Comparison of ENCODE assay signal across 1 cellular context in genomic region chr17:40104570-40105471, GRCh38.
TF ChIP-seq lines count a peak whose summit lies in the region.

No MANE protein-coding gene starts in this region.

TF ChIP-seq in K562, 482 proteins besides CTCF, POLR2A, EP300 and RAD21:
- TF ChIP-seq KDM1A (IDR thresholded peaks at IDR 0.05), result peak in 1 of 2 experiments; percentile 75; a peak in 2 of 4 replicates
- TF ChIP-seq MNT (conservative IDR thresholded peaks at IDR 0.05), result no peak
- TF ChIP-seq WHSC1 (IDR thresholded peaks at IDR 0.05; ENCODE audit: low read length), result no peak
- 0 out of 4 replicates have a peak, but pooled peaks of 1 of the 2 experiments have one; percentile 30 for TF ChIP-seq HDAC1 (IDR thresholded peaks at IDR 0.05)
- TF ChIP-seq MTA1 (IDR thresholded peaks at IDR 0.05; ENCODE audit: borderline replicate concordance), result peak; percentile 51; the same call in 1 of the 2 replicates
- TF ChIP-seq NFYB (IDR thresholded peaks at IDR 0.05; ENCODE audit: extremely low read depth, insufficient read length), result no peak
- TF ChIP-seq MCM3 (IDR thresholded peaks at IDR 0.05), result 0 out of 2 replicates have a peak, but pooled peaks have one; percentile 65
- 0 out of 2 replicates have a peak, but pooled peaks have one; percentile 33 for TF ChIP-seq SMARCA5 (IDR thresholded peaks at IDR 0.05)
- TF ChIP-seq HDAC3 (IDR thresholded peaks at IDR 0.05; ENCODE audit: borderline replicate concordance, partially characterized antibody), result no peak
- TF ChIP-seq EGR1 (conservative IDR thresholded peaks at IDR 0.05), result 0 out of 2 replicates have a peak, but pooled peaks have one; percentile 5
- no peak for TF ChIP-seq FOXP1 (CRISPR knock-in tag; IDR thresholded peaks at IDR 0.05)
TF ChIP-seq in K562: peak in this region for 6.
